ENCODE assay signal across 12 cellular contexts in genomic region chr3:107641572-107642307, GRCh38.
DNase-seq lines count a peak whose midpoint lies in the region; ATAC-seq lines count a peak whose summit lies in the region.
"Had no signal": no experiment of that assay in that cellular context is flagged by ENCODE, and none has a peak within 500 bp of the region (broad histone marks: within the 10 kb centered on the region; RNA-seq: fewer than 3 reads in every experiment).

No MANE protein-coding gene starts in this region.

- DNase-seq in AML-193 (lab: John Stamatoyannopoulos, UW) = peak; percentile 38 to 49
- peak; percentile 61 for DNase-seq in fibroblast of peridontal ligament (ENCODE audit: extremely low read depth)
- no peak for DNase-seq in NCI-H446 (lab: John Stamatoyannopoulos, UW)
- DNase-seq in activated T-cell treated with anti-CD3 and anti-CD28 coated beads, Interleukin-2, amount 50 U/mL, for 1 hour = no peak
- no peak for DNase-seq in inferior parietal cortex (ENCODE audit: extremely low spot score)
- DNase-seq in posterior vena cava (ENCODE audit: low spot score) = no peak
- DNase-seq: activated CD4-positive, alpha-beta T cell treated with anti-CD3 and anti-CD28 coated beads, Interleukin-2, amount 10 ng/mL, durations not matched to agents 7 days and 5 days; activated naive CD8-positive, alpha-beta T cell treated with anti-CD3 and anti-CD28 coated beads for 36 hours; NCI-H2081; stimulated activated naive CD4-positive, alpha-beta T cell had no signal

- ATAC-seq in GM19468 (IDR thresholded peaks at IDR 0.05; ENCODE audit: extremely low read depth, unreplicated experiment) (peak; percentile 30), HG03196 (IDR thresholded peaks at IDR 0.05; ENCODE audit: unreplicated experiment) (peak; percentile 49)

- intact Hi-C loops in posterior vena cava (cut with DNase I) = no loop called here

Comparison
In these comparisons a context has a peak if more than half of its experiments do, and no peak if none do; other contexts are left out.
1. DNase-seq: peak in AML-193 (2 of 2) and fibroblast of peridontal ligament (single experiment); none in NCI-H446 (0 of 2), activated T-cell treated with anti-CD3 and anti-CD28 coated beads, Interleukin-2, amount 50 U/mL, for 1 hour (single experiment), inferior parietal cortex (single experiment) and posterior vena cava (single experiment).